ENCODE assay signal across 20 cellular contexts in the genomic region with DNA sequence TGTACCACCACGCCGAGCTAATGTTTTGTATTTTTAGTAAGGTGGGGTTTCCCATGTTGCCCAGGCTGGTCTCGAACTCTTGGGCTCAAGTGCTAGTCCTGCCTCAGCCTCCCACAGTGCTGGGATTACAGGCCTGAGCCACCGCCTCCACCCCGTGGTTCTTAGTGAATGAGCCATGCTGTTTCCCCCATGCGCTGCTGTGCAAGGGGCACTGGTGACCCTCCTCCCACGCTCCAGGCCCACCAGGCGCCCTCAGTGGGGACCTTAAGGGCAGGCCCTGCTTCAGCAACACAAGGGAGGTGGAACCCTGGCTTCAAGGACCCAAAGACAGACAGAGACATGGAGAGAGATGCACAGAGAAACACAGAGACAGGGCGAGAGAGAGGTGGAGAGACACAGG. TPM values are rescaled to one million over a fixed set of nuclear protein-coding genes. Genes with fewer than 3 reads are reported as not detected.
DNase-seq lines count a peak whose midpoint lies in the region; ATAC-seq and TF ChIP-seq lines count a peak whose summit lies in the region.
"Had no signal": no experiment of that assay in that cellular context is flagged by ENCODE, and none has a peak within 500 bp of the region (broad histone marks: within the 10 kb centered on the region; RNA-seq: fewer than 3 reads in every experiment).

No MANE protein-coding gene starts in this region.

- H3K27ac ChIP-seq in BLaER1 (no peak overlapping the region), left ventricle myocardium inferior (replicated peaks) (peak overlapping the region; percentile 93)

- no peaks in the 10 kb centered on the region for H3K27me3 Mint-ChIP-seq in T-helper 2 cell treated with Interferon-gamma antibody and Interleukin-4, amounts not matched to agents 5 μg/mL and 100 μg/mL, for 36 hours (ENCODE audit: low read depth)
- H3K27me3 Mint-ChIP-seq in activated CD8-positive, alpha-beta T cell treated with anti-CD3 and anti-CD28 coated beads for 36 hours = no peaks in the 10 kb centered on the region

- H3K4me3 Mint-ChIP-seq in T-helper 2 cell treated with Interferon-gamma antibody and Interleukin-4, amounts not matched to agents 5 μg/mL and 100 μg/mL, for 36 hours = no peak overlapping the region
- H3K4me3 Mint-ChIP-seq in activated CD8-positive, alpha-beta T cell treated with anti-CD3 and anti-CD28 coated beads for 36 hours = no peak overlapping the region
- H3K4me3 Mint-ChIP-seq: neural crest cell had no signal

- H3K9ac ChIP-seq in BLaER1 = no peak overlapping the region

- intact Hi-C loops in activated CD8-positive, alpha-beta T cell treated with anti-CD3 and anti-CD28 coated beads for 36 hours (cut with micrococcal nuclease) = no loop called here
- intact Hi-C loops in left ventricle myocardium inferior (cut with micrococcal nuclease) = no loop called here

- POLR2A ChIA-PET in activated CD8-positive, alpha-beta T cell treated with anti-CD3 and anti-CD28 coated beads for 36 hours (lab: Charles Lee) = no interaction called here

- peaks cover 42% of the 10 kb centered on the region for H4K20me1 ChIP-seq in BLaER1

- peak overlapping the region; percentile 12; the same call in 1 of the 2 replicates for H3K4me2 ChIP-seq in BLaER1

- ATAC-seq in activated CD8-positive, alpha-beta T cell treated with anti-CD3 and anti-CD28 coated beads for 36 hours = no peak
- no peak for ATAC-seq in HG03354 (IDR thresholded peaks at IDR 0.05; ENCODE audit: poor library complexity, severe bottlenecking, unreplicated experiment)
- ATAC-seq: activated CD4-positive, CD25-positive, alpha-beta regulatory T cell treated with anti-CD3 and anti-CD28 coated beads, Interleukin-2, amount 50 U/mL, for 24 hours had no signal

- H3K4me1 ChIP-seq in BLaER1 = peaks cover 29% of the 10 kb centered on the region
- H3K4me1 ChIP-seq in left ventricle myocardium inferior = peaks cover 70% of the 10 kb centered on the region

- H3K27ac Mint-ChIP-seq in T-helper 2 cell treated with Interferon-gamma antibody and Interleukin-4, amounts not matched to agents 5 μg/mL and 100 μg/mL, for 36 hours = peak overlapping the region; percentile 83
- peak overlapping the region; percentile 52 for H3K27ac Mint-ChIP-seq in activated CD8-positive, alpha-beta T cell treated with anti-CD3 and anti-CD28 coated beads for 36 hours

- H3K36me3 Mint-ChIP-seq in T-helper 2 cell treated with Interferon-gamma antibody and Interleukin-4, amounts not matched to agents 5 μg/mL and 100 μg/mL, for 36 hours (ENCODE audit: low read depth) = peaks cover 26% of the 10 kb centered on the region
- peaks cover 24% of the 10 kb centered on the region for H3K36me3 Mint-ChIP-seq in activated CD8-positive, alpha-beta T cell treated with anti-CD3 and anti-CD28 coated beads for 36 hours (ENCODE audit: low read depth)

- no peak for TF ChIP-seq CTCF in activated CD8-positive, alpha-beta T cell treated with anti-CD3 and anti-CD28 coated beads for 36 hours (IDR thresholded peaks at IDR 0.05)
- TF ChIP-seq CTCF in left ventricle myocardium inferior (IDR thresholded peaks at IDR 0.05; ENCODE audit: borderline replicate concordance) = no peak

- H3K27me3 ChIP-seq in BLaER1 (no peaks in the 10 kb centered on the region), left ventricle myocardium inferior (ENCODE audit: low read depth) (no peaks in the 10 kb centered on the region)

- no peak for DNase-seq in T-helper 2 cell treated with Interferon-gamma antibody and Interleukin-4, amounts not matched to agents 5 μg/mL and 100 μg/mL, for 36 hours (ENCODE audit: low spot score)
- DNase-seq in T-helper 2 cell (no peak), left ventricle myocardium inferior (no peak), AG20443 (ENCODE audit: low spot score) (no peak), hypothalamus (lab: John Stamatoyannopoulos, UW) (no peak)
- no peak for DNase-seq in activated CD8-positive, alpha-beta T cell treated with anti-CD3 and anti-CD28 coated beads for 36 hours
- DNase-seq: 8988T; amniotic stem cell; DMS153; effector CD8-positive, alpha-beta T cell; Kasumi-1; mesendoderm; NCI-H1105 treated with DMSO at 0.1 percent for 48 hours; NCI-H526 treated with DMSO at 0.1 percent for 48 hours; stimulated activated CD4-positive, alpha-beta T cell treated with anti-CD3 and anti-CD28 coated beads, Interleukin-12 subunit alpha, Interleukin-12 subunit beta, amount 100 ng/mL, for 4 hours had no signal

- H3K4me1 Mint-ChIP-seq in T-helper 2 cell treated with Interferon-gamma antibody and Interleukin-4, amounts not matched to agents 5 μg/mL and 100 μg/mL, for 36 hours (ENCODE audit: low read depth) = peaks cover 21% of the 10 kb centered on the region
- H3K4me1 Mint-ChIP-seq in activated CD8-positive, alpha-beta T cell treated with anti-CD3 and anti-CD28 coated beads for 36 hours (ENCODE audit: low read depth) = peaks cover 40% of the 10 kb centered on the region

- CTCF ChIA-PET in activated CD8-positive, alpha-beta T cell treated with anti-CD3 and anti-CD28 coated beads for 36 hours (lab: Charles Lee) = no interaction called here

- peaks cover 87% of the 10 kb centered on the region for H3K36me3 ChIP-seq in BLaER1
- H3K36me3 ChIP-seq in left ventricle myocardium inferior = peaks cover 42% of the 10 kb centered on the region

- H3K4me3 ChIP-seq in BLaER1 (no peak overlapping the region), left ventricle myocardium inferior (no peak overlapping the region)

- no peaks in the 10 kb centered on the region for H3K9me3 Mint-ChIP-seq in T-helper 2 cell treated with Interferon-gamma antibody and Interleukin-4, amounts not matched to agents 5 μg/mL and 100 μg/mL, for 36 hours
- H3K9me3 Mint-ChIP-seq in activated CD8-positive, alpha-beta T cell treated with anti-CD3 and anti-CD28 coated beads for 36 hours = no peaks in the 10 kb centered on the region
- H3K9me3 Mint-ChIP-seq: neural crest cell had no signal

- no peaks in the 10 kb centered on the region for H3K9me3 ChIP-seq in BLaER1
- H3K9me3 ChIP-seq in left ventricle myocardium inferior (replicated peaks) = no peaks in the 10 kb centered on the region

RNA-seq across cellular contexts. Expression of gene NUDT16L1, which starts 15.4 kb away (rescaled TPM):
- total RNA-seq in activated CD8-positive, alpha-beta T cell treated with anti-CD3 and anti-CD28 coated beads for 36 hours = 10 to 100 TPM; 22.3 to 25.6 TPM
- 61.9 TPM for total RNA-seq in left ventricle myocardium inferior

RNA-seq across cellular contexts. Expression of gene MGRN1, which starts 53.4 kb away (rescaled TPM):
- 10 to 100 TPM; 67.6 to 70.8 TPM for total RNA-seq in activated CD8-positive, alpha-beta T cell treated with anti-CD3 and anti-CD28 coated beads for 36 hours
- total RNA-seq in left ventricle myocardium inferior = 30.5 TPM

RNA-seq across cellular contexts. Expression of gene ANKS3, which starts 56.1 kb away (rescaled TPM):
- total RNA-seq in activated CD8-positive, alpha-beta T cell treated with anti-CD3 and anti-CD28 coated beads for 36 hours = 10 to 100 TPM; 13.0 to 13.8 TPM
- total RNA-seq in left ventricle myocardium inferior = 8.7 TPM

RNA-seq across cellular contexts. Expression of gene DNAAF8, which starts 56.3 kb away (rescaled TPM):
- under 1 TPM; 0.18 to 0.38 TPM for total RNA-seq in activated CD8-positive, alpha-beta T cell treated with anti-CD3 and anti-CD28 coated beads for 36 hours
- total RNA-seq in left ventricle myocardium inferior = 0.77 TPM
- total RNA-seq: HT1080 had no signal
